25 cellular contexts compared by ENCODE assay signal in the genomic region with DNA sequence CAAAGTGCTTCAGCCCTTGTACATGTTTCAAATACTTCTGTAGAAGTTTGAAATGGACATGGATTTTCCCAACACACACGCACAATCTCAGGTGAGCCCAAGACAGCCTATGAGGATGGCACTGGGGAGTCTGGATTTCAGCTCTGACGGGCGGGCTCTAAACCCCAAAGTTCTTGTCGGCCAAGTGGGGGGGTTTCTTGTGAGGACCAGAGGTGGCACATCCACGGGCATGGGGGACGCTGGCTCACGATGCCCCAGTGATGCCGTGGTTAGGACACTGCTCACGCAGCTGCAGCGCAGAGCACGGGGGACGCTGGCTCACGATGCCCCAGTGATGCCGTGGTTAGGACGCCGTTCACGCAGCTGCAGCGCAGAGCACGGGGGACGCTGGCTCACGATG.
A peak's percentile ranks its signal among the peaks of the same experiment; 100 is the strongest.
DNase-seq lines count a peak whose midpoint lies in the region; ATAC-seq and TF ChIP-seq lines count a peak whose summit lies in the region.
"Had no signal": no experiment of that assay in that cellular context is flagged by ENCODE, and none has a peak within 500 bp of the region (broad histone marks: within the 10 kb centered on the region; RNA-seq: fewer than 3 reads in every experiment).

No MANE protein-coding gene starts in this region.

- no peak overlapping the region for H3K9ac ChIP-seq in neural cell (ENCODE audit: low read length)
- H3K9ac ChIP-seq in MM.1S (ENCODE audit: low read length) = no peak overlapping the region
- H3K9ac ChIP-seq: BLaER1 had no signal

- POLR2A ChIA-PET in activated CD4-positive, alpha-beta T cell treated with anti-CD3 and anti-CD28 coated beads, Interleukin-2, amount 10 ng/mL, durations not matched to agents 7 days and 5 days (lab: Charles Lee) = no interaction called here
- POLR2A ChIA-PET in activated naive CD8-positive, alpha-beta T cell treated with anti-CD3 and anti-CD28 coated beads, Interleukin-2, amount 10 ng/mL, durations not matched to agents 7 days and 5 days (lab: Charles Lee) = no interaction called here

- TF ChIP-seq CTCF in neural cell (IDR thresholded peaks at IDR 0.05; ENCODE audit: poor library complexity, severe bottlenecking) = no peak
- no peak for TF ChIP-seq CTCF in MM.1S (IDR thresholded peaks at IDR 0.05; ENCODE audit: low read length)

- no peak for TF ChIP-seq RAD21 in neural cell (conservative IDR thresholded peaks at IDR 0.05)

- no peak overlapping the region for H3K4me3 Mint-ChIP-seq in activated CD4-positive, alpha-beta T cell treated with anti-CD3 and anti-CD28 coated beads, Interleukin-2, amount 10 ng/mL, durations not matched to agents 7 days and 5 days
- no peak overlapping the region for H3K4me3 Mint-ChIP-seq in activated naive CD8-positive, alpha-beta T cell treated with anti-CD3 and anti-CD28 coated beads, Interleukin-2, amount 10 ng/mL, durations not matched to agents 7 days and 5 days
- no peak overlapping the region for H3K4me3 Mint-ChIP-seq in activated naive CD8-positive, alpha-beta T cell treated with anti-CD3 and anti-CD28 coated beads for 36 hours
- H3K4me3 Mint-ChIP-seq: CD14-positive monocyte; CD4-positive, alpha-beta memory T cell; CD8-positive, alpha-beta memory T cell had no signal

- no peak for DNase-seq in activated CD4-positive, alpha-beta T cell treated with anti-CD3 and anti-CD28 coated beads, Interleukin-2, amount 10 ng/mL, durations not matched to agents 7 days and 5 days
- no peak for DNase-seq in activated CD4-positive, alpha-beta T cell treated with anti-CD3 and anti-CD28 coated beads for 4 hours
- DNase-seq in activated naive CD8-positive, alpha-beta T cell treated with anti-CD3 and anti-CD28 coated beads, Interleukin-2, amount 10 ng/mL, durations not matched to agents 7 days and 5 days = peak; percentile 19
- DNase-seq in activated naive CD8-positive, alpha-beta T cell treated with anti-CD3 and anti-CD28 coated beads for 36 hours = no peak
- DNase-seq in posterior vena cava (ENCODE audit: low spot score) = peak; percentile 26
- DNase-seq in MM.1S = no peak
- DNase-seq: 8988T; ACHN; BE2C; C1 segment of cervical spinal cord; CD4-positive, alpha-beta memory T cell; CD4-positive, CD25-positive, alpha-beta regulatory T cell; CD8-positive, alpha-beta memory T cell; COR-L47; DMS 273 treated with DMSO at 0.1 percent for 48 hours; DMS153; DMS53; DMS79; DND-41; EL; GF-D8 had no signal

- H3K27me3 ChIP-seq in neural cell (ENCODE audit: insufficient read depth, low read depth, low read length) (no peaks in the 10 kb centered on the region), MM.1S (replicated peaks; ENCODE audit: insufficient read depth, low read length) (peaks cover 97% of the 10 kb centered on the region)
- H3K27me3 ChIP-seq: BE2C, BLaER1 had no signal

- intact Hi-C loops in posterior vena cava (cut with DNase I) = no loop called here

- peaks cover 19% of the 10 kb centered on the region for H3K36me3 ChIP-seq in neural cell (ENCODE audit: insufficient read depth, low read length)
- no peaks in the 10 kb centered on the region for H3K36me3 ChIP-seq in MM.1S (replicated peaks; ENCODE audit: insufficient read depth, low read length)
- H3K36me3 ChIP-seq: BE2C, BLaER1 had no signal

- H3K27ac ChIP-seq in neural cell (ENCODE audit: low read length) = no peak overlapping the region
- H3K27ac ChIP-seq in MM.1S (ENCODE audit: low read length) = no peak overlapping the region
- H3K27ac ChIP-seq: BLaER1 had no signal

- TF ChIP-seq EP300 in neural cell (conservative IDR thresholded peaks at IDR 0.05; ENCODE audit: poor library complexity, severe bottlenecking) = no peak

- H4K20me1 ChIP-seq in neural cell (ENCODE audit: insufficient read depth) (no peaks in the 10 kb centered on the region), MM.1S (ENCODE audit: insufficient read depth, low read length) (no peaks in the 10 kb centered on the region)
- H4K20me1 ChIP-seq: BLaER1 had no signal

- no peaks in the 10 kb centered on the region for H3K9me3 ChIP-seq in neural cell (ENCODE audit: low read length)
- no peaks in the 10 kb centered on the region for H3K9me3 ChIP-seq in MM.1S (replicated peaks; ENCODE audit: insufficient read depth, low read length)
- H3K9me3 ChIP-seq: BE2C, BLaER1 had no signal

- no peaks in the 10 kb centered on the region for H3K9me3 Mint-ChIP-seq in activated CD4-positive, alpha-beta T cell treated with anti-CD3 and anti-CD28 coated beads, Interleukin-2, amount 10 ng/mL, durations not matched to agents 7 days and 5 days
- no peaks in the 10 kb centered on the region for H3K9me3 Mint-ChIP-seq in activated naive CD8-positive, alpha-beta T cell treated with anti-CD3 and anti-CD28 coated beads, Interleukin-2, amount 10 ng/mL, durations not matched to agents 7 days and 5 days
- H3K9me3 Mint-ChIP-seq in activated naive CD8-positive, alpha-beta T cell treated with anti-CD3 and anti-CD28 coated beads for 36 hours = no peaks in the 10 kb centered on the region
- H3K9me3 Mint-ChIP-seq: CD4-positive, CD25-positive, alpha-beta regulatory T cell had no signal

- no peak for ATAC-seq in activated naive CD8-positive, alpha-beta T cell treated with anti-CD3 and anti-CD28 coated beads, Interleukin-2, amount 10 ng/mL, durations not matched to agents 7 days and 5 days (ENCODE audit: low read depth)
- no peak for ATAC-seq in GM21390 (IDR thresholded peaks at IDR 0.05; ENCODE audit: unreplicated experiment)

- H2AFZ ChIP-seq in neural cell (ENCODE audit: low read depth, low read length) (no peak overlapping the region), MM.1S (ENCODE audit: low read length) (no peak overlapping the region)

- no peaks in the 10 kb centered on the region for H3K36me3 Mint-ChIP-seq in activated CD4-positive, alpha-beta T cell treated with anti-CD3 and anti-CD28 coated beads, Interleukin-2, amount 10 ng/mL, durations not matched to agents 7 days and 5 days (ENCODE audit: low read depth)
- H3K36me3 Mint-ChIP-seq in activated naive CD8-positive, alpha-beta T cell treated with anti-CD3 and anti-CD28 coated beads, Interleukin-2, amount 10 ng/mL, durations not matched to agents 7 days and 5 days = no peaks in the 10 kb centered on the region
- no peaks in the 10 kb centered on the region for H3K36me3 Mint-ChIP-seq in activated naive CD8-positive, alpha-beta T cell treated with anti-CD3 and anti-CD28 coated beads for 36 hours
- H3K36me3 Mint-ChIP-seq: CD4-positive, alpha-beta memory T cell; CD4-positive, CD25-positive, alpha-beta regulatory T cell; CD8-positive, alpha-beta memory T cell had no signal

- no peaks in the 10 kb centered on the region for H3K4me1 ChIP-seq in MM.1S (ENCODE audit: low read length)
- H3K4me1 ChIP-seq: BE2C had no signal

- no peaks in the 10 kb centered on the region for H3K9me2 ChIP-seq in neural cell (ENCODE audit: insufficient read depth, low read length)
- no peaks in the 10 kb centered on the region for H3K9me2 ChIP-seq in MM.1S (replicated peaks; ENCODE audit: insufficient read depth, low read length)

- H3K79me2 ChIP-seq in neural cell (replicated peaks; ENCODE audit: insufficient read depth, low read length) = peaks cover 3% of the 10 kb centered on the region
- H3K79me2 ChIP-seq in MM.1S (ENCODE audit: low read length) = no peaks in the 10 kb centered on the region

- peak overlapping the region; percentile 50 for H3K27ac Mint-ChIP-seq in activated CD4-positive, alpha-beta T cell treated with anti-CD3 and anti-CD28 coated beads, Interleukin-2, amount 10 ng/mL, durations not matched to agents 7 days and 5 days
- no peak overlapping the region for H3K27ac Mint-ChIP-seq in activated naive CD8-positive, alpha-beta T cell treated with anti-CD3 and anti-CD28 coated beads, Interleukin-2, amount 10 ng/mL, durations not matched to agents 7 days and 5 days
- H3K27ac Mint-ChIP-seq in activated naive CD8-positive, alpha-beta T cell treated with anti-CD3 and anti-CD28 coated beads for 36 hours = no peak overlapping the region
- H3K27ac Mint-ChIP-seq: CD14-positive monocyte had no signal

- H3K4me2 ChIP-seq in neural cell (ENCODE audit: low read length) (no peak overlapping the region), MM.1S (ENCODE audit: low read depth, low read length) (no peak overlapping the region)

- H3K27me3 Mint-ChIP-seq in activated CD4-positive, alpha-beta T cell treated with anti-CD3 and anti-CD28 coated beads, Interleukin-2, amount 10 ng/mL, durations not matched to agents 7 days and 5 days = no peaks in the 10 kb centered on the region
- H3K27me3 Mint-ChIP-seq in activated naive CD8-positive, alpha-beta T cell treated with anti-CD3 and anti-CD28 coated beads, Interleukin-2, amount 10 ng/mL, durations not matched to agents 7 days and 5 days = no peaks in the 10 kb centered on the region
- H3K27me3 Mint-ChIP-seq in activated naive CD8-positive, alpha-beta T cell treated with anti-CD3 and anti-CD28 coated beads for 36 hours = no peaks in the 10 kb centered on the region
- H3K27me3 Mint-ChIP-seq: CD4-positive, alpha-beta memory T cell; CD4-positive, CD25-positive, alpha-beta regulatory T cell had no signal

- peaks cover 27% of the 10 kb centered on the region for H3K4me1 Mint-ChIP-seq in activated CD4-positive, alpha-beta T cell treated with anti-CD3 and anti-CD28 coated beads, Interleukin-2, amount 10 ng/mL, durations not matched to agents 7 days and 5 days
- H3K4me1 Mint-ChIP-seq in activated naive CD8-positive, alpha-beta T cell treated with anti-CD3 and anti-CD28 coated beads, Interleukin-2, amount 10 ng/mL, durations not matched to agents 7 days and 5 days = peaks cover 9% of the 10 kb centered on the region
- peaks cover 10% of the 10 kb centered on the region for H3K4me1 Mint-ChIP-seq in activated naive CD8-positive, alpha-beta T cell treated with anti-CD3 and anti-CD28 coated beads for 36 hours

- CTCF ChIA-PET in activated CD4-positive, alpha-beta T cell treated with anti-CD3 and anti-CD28 coated beads, Interleukin-2, amount 10 ng/mL, durations not matched to agents 7 days and 5 days (lab: Charles Lee) = interaction anchor here (0.6 kb wide), 1 partner anchor 179 kb away, joined by 4 read pairs; no protein-coding TSS in a partner anchor

- no peaks in the 10 kb centered on the region for H3F3A ChIP-seq in neural cell (ENCODE audit: insufficient read depth, low read length, poor library complexity, severe bottlenecking)
- H3F3A ChIP-seq in MM.1S (ENCODE audit: insufficient read depth, low read length) = no peaks in the 10 kb centered on the region

- H3K4me3 ChIP-seq in neural cell (ENCODE audit: low read length) (no peak overlapping the region), MM.1S (ENCODE audit: low read length) (no peak overlapping the region)
- H3K4me3 ChIP-seq: BLaER1 had no signal

TF ChIP-seq in neural cell, 6 proteins besides CTCF, POLR2A, EP300 and RAD21:
- TF ChIP-seq EZH2 (IDR thresholded peaks at IDR 0.05; ENCODE audit: borderline replicate concordance, insufficient read depth, low read length, poor library complexity, severe bottlenecking) = no peak
- no peak for TF ChIP-seq SMC3 (conservative IDR thresholded peaks at IDR 0.05; ENCODE audit: poor library complexity)
- peak; percentile 26 for TF ChIP-seq POLR2AphosphoS5 (IDR thresholded peaks at IDR 0.05)

Comparison
In these comparisons a context has a peak if more than half of its experiments do, and no peak if none do; other contexts are left out.
1. DNase-seq: peak in activated naive CD8-positive, alpha-beta T cell treated with anti-CD3 and anti-CD28 coated beads, Interleukin-2, amount 10 ng/mL, durations not matched to agents 7 days and 5 days (single experiment) and posterior vena cava (single experiment); none in activated CD4-positive, alpha-beta T cell treated with anti-CD3 and anti-CD28 coated beads, Interleukin-2, amount 10 ng/mL, durations not matched to agents 7 days and 5 days (single experiment), activated CD4-positive, alpha-beta T cell treated with anti-CD3 and anti-CD28 coated beads for 4 hours (0 of 2), activated naive CD8-positive, alpha-beta T cell treated with anti-CD3 and anti-CD28 coated beads for 36 hours (single experiment) and MM.1S (single experiment).